Comparison of ENCODE assay signal across 9 cellular contexts in genomic region chr2:113325161-113325731, GRCh38. TPM values are rescaled to one million over a fixed set of nuclear protein-coding genes. Genes with fewer than 3 reads are reported as not detected.
DNase-seq lines count a peak whose midpoint lies in the region; ATAC-seq, FAIRE-seq and TF ChIP-seq lines count a peak whose summit lies in the region.
"Not testable (repeated sequence)": the region's sequence is repeated elsewhere in the genome, so short reads cannot be mapped to it uniquely, and the experiment has no call there.
"Had no signal": no experiment of that assay in that cellular context is flagged by ENCODE, and none has a peak within 500 bp of the region (broad histone marks: within the 10 kb centered on the region; RNA-seq: fewer than 3 reads in every experiment).

No MANE protein-coding gene starts in this region.

- H3K9me3 Mint-ChIP-seq in T-helper 2 cell treated with Interferon-gamma antibody and Interleukin-4, amounts not matched to agents 5 μg/mL and 100 μg/mL, for 36 hours, result not testable (repeated sequence)

- not testable (repeated sequence) for H3K36me3 ChIP-seq in DND-41 (ENCODE audit: insufficient read depth, low read length); GM12878 (ENCODE audit: control insufficient read depth in 2 of 2, insufficient read depth in 2 of 2, low read length in 1 of 2); ovary; transverse colon

- not testable (repeated sequence) for TF ChIP-seq RAD21 in GM12878 (IDR thresholded peaks at IDR 0.05; ENCODE audit: insufficient read depth, low read depth, low read length)

- H3K4me2 ChIP-seq in DND-41 (ENCODE audit: insufficient read depth, low read length) (peak overlapping the region; percentile 56; the same call in 1 of the 2 replicates), GM12878 (ENCODE audit: control insufficient read depth, insufficient read depth) (0 out of 2 replicates have a peak overlapping the region, but pooled peaks have one; percentile 26)

- DNase-seq in DND-41; T-helper 2 cell treated with Interferon-gamma antibody and Interleukin-4, amounts not matched to agents 5 μg/mL and 100 μg/mL, for 36 hours (ENCODE audit: low spot score); GM12878 (ENCODE audit: low read depth, low spot score); ovary; transverse colon: not testable (repeated sequence)
- DNase-seq in M059J (ENCODE audit: low read depth) (peak; percentile 71), fibroblast of pulmonary artery (ENCODE audit: low read depth) (peak; percentile 4), kidney glomerular epithelial cell (lab: John Stamatoyannopoulos, UW) (peak; percentile 64)

- POLR2A ChIA-PET in GM12878 (lab: Charles Lee), result interaction anchor here (0.6 kb wide), 1 partner anchor 1466 kb away, joined by 4 read pairs; no protein-coding TSS in a partner anchor

- not testable (repeated sequence) for H3K27me3 ChIP-seq in DND-41 (ENCODE audit: insufficient read depth, low read length, poor library complexity); GM12878 (replicated peaks in 1 of 2; ENCODE audit: control insufficient read depth in 2 of 2, insufficient read depth in 2 of 2, low read length in 1 of 2); ovary; transverse colon

- intact Hi-C loops in GM12878 (cut with micrococcal nuclease; ENCODE audit: unreplicated experiment); ovary (cut with DNase I); transverse colon (cut with DNase I; ENCODE audit: low total_unique reads): not testable (repeated sequence)

- not testable (repeated sequence) for TF ChIP-seq CTCF in DND-41 (IDR thresholded peaks at IDR 0.05; ENCODE audit: borderline replicate concordance, extremely low read depth, low read length, poor library complexity, severe bottlenecking); GM12878 (IDR thresholded peaks at IDR 0.05 in 2 of 3, conservative IDR thresholded peaks at IDR 0.05 in 1 of 3; ENCODE audit: control insufficient read depth in 2 of 3, extremely low read depth in 1 of 3, insufficient read depth in 1 of 3, low read depth in 3 of 3, low read length in 3 of 3); fibroblast of pulmonary artery (IDR thresholded peaks at IDR 0.05; ENCODE audit: low read length, missing control alignments); ovary (IDR thresholded peaks at IDR 0.05); transverse colon (IDR thresholded peaks at IDR 0.05)

- SMC1A ChIA-PET in GM12878 (lab: Charles Lee; ENCODE audit: uncharacterized antibody, unreplicated experiment), result not testable (repeated sequence)

- not testable (repeated sequence) for TF ChIP-seq EP300 in GM12878 (IDR thresholded peaks at IDR 0.05; ENCODE audit: borderline replicate concordance in 1 of 2, control insufficient read depth in 1 of 2, low read depth in 2 of 2, low read length in 2 of 2); ovary (IDR thresholded peaks at IDR 0.05); transverse colon (IDR thresholded peaks at IDR 0.05; ENCODE audit: low read depth)

- ATAC-seq in DND-41 (ENCODE audit: insufficient read depth, low read depth) (peak; percentile 39; the same call in 2 of the 3 replicates), GM12878 (peak; percentile 14; the same call in 2 of the 3 replicates)

- BruUV-seq in GM12878 (replicated peaks; lab: Mats Ljungman, UMichigan), result not testable (repeated sequence)

- H3K4me1 ChIP-seq in DND-41 (ENCODE audit: insufficient read depth, low read length) (peaks cover 12% of the 10 kb centered on the region), transverse colon (peaks cover 0 to 13% (median 9%) of the 10 kb centered on the region in 4 donors)
- not testable (repeated sequence) for H3K4me1 ChIP-seq in GM12878 (ENCODE audit: control insufficient read depth, insufficient read depth, low read length); ovary (ENCODE audit: insufficient read depth)

- not testable (repeated sequence) for H3K9me3 ChIP-seq in DND-41 (ENCODE audit: insufficient read depth, low read length, severe bottlenecking); GM12878 (replicated peaks; ENCODE audit: control insufficient read depth, insufficient read depth, low read length); ovary; transverse colon

- 4% methylated on average over 14 of the region's 14 CpGs for WGBS in GM12878 (ENCODE audit: insufficient coverage, insufficient replicate concordance, low lambda C conversion rate, missing lambda C conversion rate)
- WGBS in ovary, 3 donors, result 6 to 9% (median 7%) methylated on average over 14 of the region's 14 CpGs
- 5% methylated on average over 14 of the region's 14 CpGs; no CpG with 5 or more reads in 1 of the 2 donors for WGBS in transverse colon (ENCODE audit: low coverage in 1 of 2), 2 donors

- CTCF ChIA-PET in GM12878 (lab: Yijun Ruan, JAX), result not testable (repeated sequence)

- H3K4me3 Mint-ChIP-seq in T-helper 2 cell treated with Interferon-gamma antibody and Interleukin-4, amounts not matched to agents 5 μg/mL and 100 μg/mL, for 36 hours, result peak overlapping the region; percentile 67

- not testable (repeated sequence) for H4K20me1 ChIP-seq in DND-41 (ENCODE audit: insufficient read depth, low read length); GM12878 (ENCODE audit: control insufficient read depth, insufficient read depth)

- not testable (repeated sequence) for H3K27ac ChIP-seq in DND-41 (ENCODE audit: low read length); GM12878 (ENCODE audit: control insufficient read depth, insufficient read depth); ovary
- H3K27ac ChIP-seq in transverse colon, result peak overlapping the region; percentile 41 to 60 (median 54)

- H2AFZ ChIP-seq in DND-41 (ENCODE audit: low read depth, low read length); GM12878 (ENCODE audit: control insufficient read depth, low read depth, low read length): not testable (repeated sequence)

- not testable (repeated sequence) for H3K4me1 Mint-ChIP-seq in T-helper 2 cell treated with Interferon-gamma antibody and Interleukin-4, amounts not matched to agents 5 μg/mL and 100 μg/mL, for 36 hours (ENCODE audit: low read depth)

- RAD21 ChIA-PET in GM12878 (lab: Charles Lee; ENCODE audit: unreplicated experiment), result not testable (repeated sequence)

- H3K36me3 Mint-ChIP-seq in T-helper 2 cell treated with Interferon-gamma antibody and Interleukin-4, amounts not matched to agents 5 μg/mL and 100 μg/mL, for 36 hours (ENCODE audit: low read depth), result not testable (repeated sequence)

- peak overlapping the region in 1 of 2 experiments; percentile 35; a peak in 1 of 4 replicates for H3K4me3 ChIP-seq in DND-41 (ENCODE audit: low read depth in 1 of 2, low read length in 2 of 2)
- H3K4me3 ChIP-seq in GM12878, result not testable (repeated sequence)
- H3K4me3 ChIP-seq in fibroblast of pulmonary artery (replicated peaks; ENCODE audit: low read depth, low read length), result peak overlapping the region; percentile 47
- peak overlapping the region; percentile 35 for H3K4me3 ChIP-seq in ovary
- H3K4me3 ChIP-seq in transverse colon, result peak overlapping the region; percentile 15 to 52 (median 36)

- peak overlapping the region; percentile 19 for H3K27ac Mint-ChIP-seq in T-helper 2 cell treated with Interferon-gamma antibody and Interleukin-4, amounts not matched to agents 5 μg/mL and 100 μg/mL, for 36 hours

- in situ Hi-C loops in GM12878 (cut with MboI); transverse colon (cut with MboI; ENCODE audit: low pct_ligation_motif_present in 1 of 4, low pct_unique_long_range_greater_than_20kb in 1 of 4, low sequenced_read_pairs in 3 of 4): not testable (repeated sequence)

- H3K9ac ChIP-seq in DND-41 (ENCODE audit: low read depth, low read length); GM12878 (ENCODE audit: control insufficient read depth, insufficient read depth, low read length): not testable (repeated sequence)

- FAIRE-seq in GM12878 (lab: Jason Lieb, UNC), result not testable (repeated sequence)

- H3K79me2 ChIP-seq in DND-41 (ENCODE audit: insufficient read depth, low read length); GM12878 (ENCODE audit: control insufficient read depth, insufficient read depth, low read length): not testable (repeated sequence)

- H3K27me3 Mint-ChIP-seq in T-helper 2 cell treated with Interferon-gamma antibody and Interleukin-4, amounts not matched to agents 5 μg/mL and 100 μg/mL, for 36 hours (ENCODE audit: low read depth), result peaks cover 22% of the 10 kb centered on the region

- TF ChIP-seq POLR2A in GM12878 (IDR thresholded peaks at IDR 0.05; ENCODE audit: low read depth, low read length); ovary (IDR thresholded peaks at IDR 0.05); transverse colon (IDR thresholded peaks at IDR 0.05): not testable (repeated sequence)

RNA-seq across cellular contexts. Expression of gene PAX8, which starts 46.5 kb away (rescaled TPM):
- 5.2 and 6.1 TPM in 2 replicates for total RNA-seq in M059J (2014; rRNA removed; shearing (Covaris generic))
- total RNA-seq in GM12878 (2013; cell fraction: nucleolus; rRNA removed), result 4.0 and 4.6 TPM in 2 replicates
- total RNA-seq in GM12878 (2014; rRNA removed), result 0.51 and 0.87 TPM in 2 replicates
- 0.45 and 0.64 TPM in 2 replicates for total RNA-seq in GM12878 (2014; rRNA removed; fragmentation: Illumina TruSeq; extraction: Trizol)
- 1.2 and 1.5 TPM in 2 replicates for total RNA-seq in GM12878 (2021)
- 2.2 TPM for polyA plus RNA-seq in GM12878 (2011; ENCODE audit: low read depth)
- 0.75 and 0.96 TPM in 2 replicates for polyA plus RNA-seq in GM12878 (2011; rRNA removed)
- 1.2 and 1.3 TPM in 2 replicates for polyA plus RNA-seq in GM12878 (2011; cell fraction: cytosol; rRNA removed)
- 1.4 and 2.1 TPM in 2 replicates for polyA plus RNA-seq in GM12878 (2011; cell fraction: nucleus; rRNA removed)
- polyA plus RNA-seq in GM12878 (2012), result 4.6 and 7.6 TPM in 2 replicates
- 0.97 and 1.0 TPM in 2 replicates for polyA plus RNA-seq in GM12878 (2014; fragmentation: Illumina TruSeq; extraction: Trizol)
- polyA plus RNA-seq in GM12878 (2014; fragmentation: Nextera tagmentation; extraction: Ambion mirVana), result under 1 TPM; 0.16 to 0.40 TPM
- 1.5 and 2.2 TPM in 2 replicates for polyA plus RNA-seq in GM12878 (2014; rRNA removed)
- 1 to 10 TPM; 1.5 to 2.5 TPM for polyA plus RNA-seq in GM12878 (2016; fragmentation: Nextera tagmentation; extraction: Ambion mirVana)
- polyA minus RNA-seq in GM12878 (2011; rRNA and poly(A)+ RNA removed), result 1.1 and 1.2 TPM in 2 replicates
- 0.67 and 0.94 TPM in 2 replicates for polyA minus RNA-seq in GM12878 (2011; cell fraction: cytosol; rRNA and poly(A)+ RNA removed)
- 0.85 and 1.4 TPM in 2 replicates for polyA minus RNA-seq in GM12878 (2011; cell fraction: nucleus; rRNA and poly(A)+ RNA removed)
- 10 to 100 TPM in 4 of 7 donors, 1 to 10 TPM in 1, under 1 TPM in 2; 0.15 to 90.1 (median 10.1) TPM for total RNA-seq in ovary
- polyA plus RNA-seq in ovary, result 1 to 10 TPM; 2.0 to 2.2 TPM
- total RNA-seq in transverse colon, result 10 to 100 TPM in 2 of 4 donors, 1 to 10 TPM in 2; 1.6 to 13.7 (median 8.3) TPM
- total RNA-seq: temporal lobe had no signal
